25 cellular contexts compared by ENCODE assay signal in the genomic region with DNA sequence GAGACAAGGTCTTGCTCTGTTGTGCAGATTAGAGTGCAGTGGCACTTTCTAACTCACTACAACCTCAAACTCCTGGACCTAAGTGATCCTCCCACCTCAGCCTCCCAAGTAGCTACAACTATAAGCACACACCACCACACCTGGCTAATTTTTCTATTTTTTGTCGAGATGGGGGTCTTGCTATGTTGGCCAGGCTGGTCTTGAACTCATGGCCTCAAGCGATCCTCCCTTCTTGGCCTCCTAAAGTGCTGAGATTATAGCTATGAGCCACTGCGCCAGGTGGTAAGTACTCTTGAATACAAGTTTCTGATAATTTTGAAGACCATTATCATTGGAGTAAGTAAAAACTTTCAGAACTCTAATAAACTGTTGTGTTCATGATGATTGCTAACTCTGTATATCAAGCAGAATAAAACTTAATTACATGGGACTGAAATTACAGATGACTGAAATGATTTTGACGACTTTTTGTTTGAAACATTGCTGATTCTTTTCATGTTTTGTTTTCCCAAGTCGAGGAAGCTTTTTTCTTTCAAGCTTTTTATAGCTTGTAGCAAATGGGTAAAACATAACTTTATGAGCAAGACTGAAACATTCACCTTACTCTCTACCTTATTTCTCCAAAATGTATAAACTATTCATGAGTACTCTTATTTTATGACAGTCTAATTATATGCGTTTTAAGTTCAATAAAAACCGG.
"Had no signal": no experiment of that assay in that cellular context is flagged by ENCODE, and none has a peak within 500 bp of the region (broad histone marks: within the 10 kb centered on the region; RNA-seq: fewer than 3 reads in every experiment).

No MANE protein-coding gene starts in this region.

- H3K9me3 ChIP-seq: Peyer's patch, SJCRH30, SK-N-SH had no signal

- H3K27me3 Mint-ChIP-seq: activated CD8-positive, alpha-beta T cell treated with anti-CD3 and anti-CD28 coated beads for 36 hours; activated naive CD4-positive, alpha-beta T cell treated with anti-CD3 and anti-CD28 coated beads, Interleukin-2, amount 10 ng/mL, durations not matched to agents 7 days and 5 days; activated naive CD8-positive, alpha-beta T cell treated with anti-CD3 and anti-CD28 coated beads for 36 hours had no signal

- H3K36me3 ChIP-seq: WERI-Rb-1 had no signal

- H3K9ac ChIP-seq: SK-N-SH had no signal

- H3K4me3 ChIP-seq: Peyer's patch, SJCRH30 had no signal

- DNase-seq: activated CD4-positive, alpha-beta T cell treated with anti-CD3 and anti-CD28 coated beads for 4 hours; activated CD8-positive, alpha-beta memory T cell treated with anti-CD3 and anti-CD28 coated beads, Interleukin-2, amount 50 U/mL, for 4 hours; activated CD8-positive, alpha-beta T cell treated with anti-CD3 and anti-CD28 coated beads for 36 hours; activated gamma-delta T cell treated with Interleukin-2 at 50 U/mL for 16 hours; activated naive CD4-positive, alpha-beta T cell treated with anti-CD3 and anti-CD28 coated beads, Interleukin-2, amount 10 ng/mL, durations not matched to agents 7 days and 5 days; activated naive CD8-positive, alpha-beta T cell treated with anti-CD3 and anti-CD28 coated beads for 36 hours; activated T-cell treated with anti-CD3 and anti-CD28 coated beads, Interleukin-2, amount 50 U/mL, for 72 hours; cerebellar nuclear complex; NCI-H1092; NCI-H1417; NCI-H1930; NCI-H2107; NCI-H2171 treated with DMSO at 0.1 percent for 48 hours; NCI-H226; NCI-H526 treated with DMSO at 0.1 percent for 48 hours; NCI-H82; Right ventricle myocardium superior; SJCRH30; SK-N-SH; T-helper 1 cell; WERI-Rb-1 had no signal

- ATAC-seq: activated CD4-positive, CD25-positive, alpha-beta regulatory T cell treated with anti-CD3 and anti-CD28 coated beads, Interleukin-2, amount 50 U/mL, for 24 hours; activated CD8-positive, alpha-beta T cell treated with anti-CD3 and anti-CD28 coated beads for 36 hours; activated T-cell treated with anti-CD3 and anti-CD28 coated beads, Interleukin-2, amount 50 U/mL, for 72 hours had no signal

- H3K4me1 ChIP-seq: Peyer's patch, SJCRH30 had no signal

- H3K4me2 ChIP-seq: SK-N-SH had no signal

- H3K9me2 ChIP-seq: SK-N-SH had no signal

- H3K27ac ChIP-seq: Peyer's patch, RWPE1, SJCRH30, WERI-Rb-1 had no signal

- H3K27ac Mint-ChIP-seq: activated CD8-positive, alpha-beta T cell treated with anti-CD3 and anti-CD28 coated beads for 36 hours; activated naive CD4-positive, alpha-beta T cell treated with anti-CD3 and anti-CD28 coated beads, Interleukin-2, amount 10 ng/mL, durations not matched to agents 7 days and 5 days; activated naive CD8-positive, alpha-beta T cell treated with anti-CD3 and anti-CD28 coated beads for 36 hours; activated T-cell treated with anti-CD3 and anti-CD28 coated beads, Interleukin-2, amount 50 U/mL, for 72 hours; activated T-helper 2 cell treated with anti-CD3 and anti-CD28 coated beads, Interferon-gamma antibody, Interleukin-2, Interleukin-4, amounts not matched to agents 10 μg/mL and 5 μg/mL and 100 μg/mL, durations not matched to agents 14 hours and 24 hours and 36 hours had no signal

- H3K27me3 ChIP-seq: Peyer's patch, SJCRH30 had no signal

- H3K9me3 Mint-ChIP-seq: activated CD8-positive, alpha-beta T cell treated with anti-CD3 and anti-CD28 coated beads for 36 hours; activated naive CD4-positive, alpha-beta T cell treated with anti-CD3 and anti-CD28 coated beads, Interleukin-2, amount 10 ng/mL, durations not matched to agents 7 days and 5 days; activated naive CD8-positive, alpha-beta T cell treated with anti-CD3 and anti-CD28 coated beads for 36 hours; activated T-cell treated with anti-CD3 and anti-CD28 coated beads, Interleukin-2, amount 50 U/mL, for 72 hours; activated T-helper 2 cell treated with anti-CD3 and anti-CD28 coated beads, Interferon-gamma antibody, Interleukin-2, Interleukin-4, amounts not matched to agents 10 μg/mL and 5 μg/mL and 100 μg/mL, durations not matched to agents 14 hours and 24 hours and 36 hours had no signal

- H3K4me3 Mint-ChIP-seq: activated CD8-positive, alpha-beta T cell treated with anti-CD3 and anti-CD28 coated beads for 36 hours; activated naive CD4-positive, alpha-beta T cell treated with anti-CD3 and anti-CD28 coated beads, Interleukin-2, amount 10 ng/mL, durations not matched to agents 7 days and 5 days; activated naive CD8-positive, alpha-beta T cell treated with anti-CD3 and anti-CD28 coated beads for 36 hours; activated T-cell treated with anti-CD3 and anti-CD28 coated beads, Interleukin-2, amount 50 U/mL, for 72 hours had no signal
